19 cellular contexts compared by ENCODE assay signal in genomic region chr10:29461042-29461441, GRCh38.
"Had no signal": no experiment of that assay in that cellular context is flagged by ENCODE, and none has a peak within 500 bp of the region (broad histone marks: within the 10 kb centered on the region; RNA-seq: fewer than 3 reads in every experiment).

No MANE protein-coding gene starts in this region.

- H3K4me3 ChIP-seq: esophagus muscularis mucosa, lung, prostate gland, smooth muscle cell, tibial artery, upper lobe of left lung, uterus had no signal

- ATAC-seq: left colon; left ventricle myocardium superior; natural killer cell treated with Interleukin-12 subunit alpha and Interleukin-12 subunit beta and Interleukin-15 and Interleukin-18, amount 100 ng/mL, for 72 hours had no signal

- H3K4me1 ChIP-seq: prostate gland, upper lobe of left lung, uterus had no signal

- DNase-seq: effector memory CD4-positive, alpha-beta T cell; foreskin fibroblast; hippocampal formation; left colon; left ventricle myocardium superior; mesenchymal stem cell; midbrain; stimulated activated CD4-positive, alpha-beta T cell treated with anti-CD3 and anti-CD28 coated beads, Interleukin-2, amount 100 ng/mL, for 48 hours; stimulated activated naive CD4-positive, alpha-beta T cell treated with Interleukin-2 at 50 U/mL for 16 hours; tibial artery; upper lobe of left lung; uterus had no signal

- H3K27me3 ChIP-seq: esophagus muscularis mucosa, tibial artery, upper lobe of left lung, uterus had no signal

- H3K4me2 ChIP-seq: smooth muscle cell had no signal

- H3K9ac ChIP-seq: parathyroid adenoma had no signal

- H3K27me3 Mint-ChIP-seq: natural killer cell treated with Interleukin-12 subunit alpha and Interleukin-12 subunit beta and Interleukin-15 and Interleukin-18, amount 100 ng/mL, for 72 hours had no signal

- H3K36me3 ChIP-seq: uterus had no signal

- H2AFZ ChIP-seq: parathyroid adenoma had no signal

- H3K27ac ChIP-seq: epithelial cell of prostate, parathyroid adenoma, prostate gland, upper lobe of left lung, uterus had no signal

- H3K4me3 Mint-ChIP-seq: natural killer cell treated with Interleukin-12 subunit alpha and Interleukin-12 subunit beta and Interleukin-15 and Interleukin-18, amount 100 ng/mL, for 72 hours had no signal

- H3K9me3 ChIP-seq: esophagus muscularis mucosa, prostate gland, tibial artery, uterus had no signal
